8 cellular contexts compared by ENCODE assay signal in the genomic region with DNA sequence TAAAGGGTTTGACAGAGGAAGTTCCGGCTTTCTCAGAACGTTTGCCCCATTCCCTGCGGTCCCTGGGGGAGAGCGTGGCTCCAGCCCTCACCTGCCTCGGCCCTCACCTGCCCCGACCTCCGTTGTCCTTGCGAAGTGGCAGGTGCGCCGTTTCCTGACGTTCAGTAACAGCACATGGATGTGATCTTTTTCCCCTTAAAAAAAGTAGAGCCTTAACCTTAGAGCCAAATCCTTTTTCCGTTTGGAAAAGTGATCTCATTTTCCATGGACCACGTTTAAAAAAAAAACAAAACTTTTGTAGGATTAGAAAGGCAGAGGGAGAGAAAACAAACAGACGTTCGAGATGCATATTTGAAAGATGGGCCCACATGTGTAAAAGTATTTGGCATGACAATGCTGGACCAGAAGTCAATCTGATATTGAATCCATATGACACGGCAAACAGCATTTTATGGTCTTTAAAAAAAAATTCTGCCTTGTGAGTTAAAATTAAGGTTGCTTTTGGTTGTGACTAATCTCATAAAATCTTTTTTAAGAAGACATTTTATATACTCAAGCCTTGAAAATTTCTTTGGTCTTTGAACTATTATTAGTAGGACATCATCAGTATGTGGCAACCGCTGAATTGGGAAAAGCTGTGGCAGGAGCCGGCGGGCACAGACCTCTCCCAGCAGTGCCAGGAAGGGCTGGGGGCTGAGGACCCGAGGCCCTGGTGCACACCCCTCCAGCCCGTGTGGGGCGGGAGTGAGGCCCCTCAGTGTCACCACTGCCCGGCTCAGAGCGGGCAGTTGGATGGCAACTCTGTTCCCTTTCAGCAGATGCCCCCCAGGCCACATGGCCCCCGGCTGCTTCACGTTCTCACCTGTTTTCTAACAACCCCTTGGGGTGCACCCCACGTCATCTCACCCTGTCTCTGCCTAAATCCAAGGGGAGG. TPM values are rescaled to one million over a fixed set of nuclear protein-coding genes. Genes with fewer than 3 reads are reported as not detected.
DNase-seq lines count a peak whose midpoint lies in the region; ATAC-seq, FAIRE-seq and TF ChIP-seq lines count a peak whose summit lies in the region.

No MANE protein-coding gene starts in this region.

- TF ChIP-seq CTCF in BE2C (IDR thresholded peaks at IDR 0.05; ENCODE audit: low read depth, low read length) (no peak), K562 (IDR thresholded peaks at IDR 0.05 in 2 of 3, conservative IDR thresholded peaks at IDR 0.05 in 1 of 3; ENCODE audit: insufficient read depth in 2 of 3, low read depth in 1 of 3, low read length in 3 of 3) (no peak)

- H3K4me2 ChIP-seq in K562 (ENCODE audit: insufficient read depth, low read length): no peak overlapping the region

- H3K4me3 Mint-ChIP-seq in IgD-negative memory B cell (peak overlapping the region; percentile 52 to 84 (median 67)), naive B cell (peak overlapping the region; percentile 37 to 83 (median 76))
- no peak overlapping the region for H3K4me3 Mint-ChIP-seq in CD8-positive, alpha-beta memory T cell

- no peak for TF ChIP-seq EP300 in K562 (IDR thresholded peaks at IDR 0.05; ENCODE audit: low read length)

- WGBS in K562 (ENCODE audit: insufficient coverage, low coverage, missing lambda C conversion rate): under 1% methylated on average over 26 of the region's 27 CpGs

- H3K27ac Mint-ChIP-seq in IgD-negative memory B cell (peak overlapping the region in 2 of 3 donors; percentile 82 to 86), naive B cell (peak overlapping the region; percentile 88 to 99 (median 95))
- peak overlapping the region in 1 of 8 donors; percentile 43 for H3K27ac Mint-ChIP-seq in CD8-positive, alpha-beta memory T cell

- H3K4me1 Mint-ChIP-seq in IgD-negative memory B cell (peaks cover 19 to 22% (median 21%) of the 10 kb centered on the region in 3 donors), naive B cell (peaks cover 47 to 57% (median 51%) of the 10 kb centered on the region in 3 donors)
- H3K4me1 Mint-ChIP-seq in CD8-positive, alpha-beta memory T cell: peaks cover 0 to 4% (median 0%) of the 10 kb centered on the region in 3 donors

- no peaks in the 10 kb centered on the region for H3K9me3 ChIP-seq in BE2C
- H3K9me3 ChIP-seq in K562 (replicated peaks; ENCODE audit: control insufficient read depth, insufficient read depth, low read depth, low read length): no peaks in the 10 kb centered on the region
- H3K9me3 ChIP-seq in CD8-positive, alpha-beta memory T cell (ENCODE audit: low read length): no peaks in the 10 kb centered on the region

- ATAC-seq in GM19372 (IDR thresholded peaks at IDR 0.05; ENCODE audit: low read depth, unreplicated experiment): peak; percentile 3
- ATAC-seq in K562: no peak
- peak; percentile 2 to 3 for ATAC-seq in naive B cell (ENCODE audit: low read depth in 2 of 2)

- CTCF ChIA-PET in K562 (lab: Yijun Ruan, JAX; ENCODE audit: low intra/inter-chr PET ratio): interaction anchor here (0.7 kb wide), 1 partner anchor 942 kb away, joined by 3 read pairs; no protein-coding TSS in a partner anchor
- CTCF ChIA-PET in CD8-positive, alpha-beta memory T cell (lab: Charles Lee): no interaction called here

- H2AFZ ChIP-seq in K562 (ENCODE audit: low read depth, low read length): no peak overlapping the region

- FAIRE-seq in K562 (lab: Jason Lieb, UNC): no peak

- H3K36me3 ChIP-seq in BE2C: no peaks in the 10 kb centered on the region
- no peaks in the 10 kb centered on the region for H3K36me3 ChIP-seq in K562 (ENCODE audit: control insufficient read depth, insufficient read depth, low read length)
- H3K36me3 ChIP-seq in CD8-positive, alpha-beta memory T cell (ENCODE audit: insufficient read depth, low read length): no peaks in the 10 kb centered on the region

- intact Hi-C loops in K562 (cut with micrococcal nuclease): no loop called here

- peak overlapping the region; percentile 12 for H3K4me3 ChIP-seq in BE2C (ENCODE audit: low read depth, low read length)
- H3K4me3 ChIP-seq in K562: no peak overlapping the region
- no peak overlapping the region for H3K4me3 ChIP-seq in CD8-positive, alpha-beta memory T cell (ENCODE audit: low read length)

- no TSS peak for BruUV-seq in K562 (replicated peaks; lab: Mats Ljungman, UMichigan)

- H4K20me1 ChIP-seq in K562 (replicated peaks; ENCODE audit: control insufficient read depth, insufficient read depth, low read length): peaks cover 8% of the 10 kb centered on the region; the same call in 1 of the 2 replicates

- H3K9me3 Mint-ChIP-seq in IgD-negative memory B cell (peaks cover 0 to 6% (median 0%) of the 10 kb centered on the region in 3 donors), naive B cell (peaks cover 0 to 6% (median 0%) of the 10 kb centered on the region in 7 donors)
- peaks cover 0 to 4% (median 0%) of the 10 kb centered on the region in 5 donors for H3K9me3 Mint-ChIP-seq in CD8-positive, alpha-beta memory T cell

- H3K9ac ChIP-seq in K562 (ENCODE audit: insufficient read depth in 1 of 2, low read depth in 2 of 2, low read length in 2 of 2): peak overlapping the region in 1 of 2 experiments; percentile 48; a peak in 1 of 4 replicates

- H3K27me3 ChIP-seq in BE2C (no peaks in the 10 kb centered on the region), K562 (ENCODE audit: control insufficient read depth in 2 of 2, insufficient read depth in 2 of 2, low read length in 2 of 2) (peaks cover 69 to 83% of the 10 kb centered on the region in 2 experiments)
- peaks cover 5% of the 10 kb centered on the region for H3K27me3 ChIP-seq in CD8-positive, alpha-beta memory T cell (ENCODE audit: insufficient read depth, low read length, poor library complexity, severe bottlenecking)

- no peak for TF ChIP-seq POLR2A in K562 (conservative IDR thresholded peaks at IDR 0.05)

- no peak for DNase-seq in BE2C
- DNase-seq in K562 (ENCODE audit: extremely low read depth in 1 of 4, low spot score in 3 of 4): no peak
- DNase-seq in naive B cell: no peak
- DNase-seq in HuH-7.5 (ENCODE audit: low spot score): no peak
- DNase-seq in CD8-positive, alpha-beta memory T cell: no peak
- no peak for DNase-seq in NCI-H187 treated with DMSO at 0.1 percent for 48 hours (lab: John Stamatoyannopoulos, UW)

- H3K27me3 Mint-ChIP-seq in IgD-negative memory B cell: peaks cover 38% of the 10 kb centered on the region
- H3K27me3 Mint-ChIP-seq in naive B cell: peaks cover 2 to 34% (median 21%) of the 10 kb centered on the region in 3 donors
- peaks cover 7 to 39% of the 10 kb centered on the region in 2 donors for H3K27me3 Mint-ChIP-seq in CD8-positive, alpha-beta memory T cell

- POLR2A ChIA-PET in K562 (lab: Yijun Ruan, JAX): interaction anchor here (0.6 to 0.9 kb wide), 2 partner anchors 10 to 387 kb away, joined by 3 read pairs; no protein-coding TSS in a partner anchor
- POLR2A ChIA-PET in CD8-positive, alpha-beta memory T cell (lab: Charles Lee): no interaction called here

- H3K27ac ChIP-seq in K562 (ENCODE audit: extremely low read depth, low read depth, low read length): no peak overlapping the region
- no peak overlapping the region for H3K27ac ChIP-seq in CD8-positive, alpha-beta memory T cell (ENCODE audit: low read depth, low read length)

- no peaks in the 10 kb centered on the region for H3K9me1 ChIP-seq in K562 (ENCODE audit: control insufficient read depth, insufficient read depth, low read length)

- no peak for TF ChIP-seq RAD21 in K562 (CRISPR knock-in tag; conservative IDR thresholded peaks at IDR 0.05 in 1 of 2, IDR thresholded peaks at IDR 0.05 in 1 of 2)

- no peaks in the 10 kb centered on the region for H3K4me1 ChIP-seq in BE2C
- H3K4me1 ChIP-seq in K562 (replicated peaks in 1 of 2; ENCODE audit: control insufficient read depth in 2 of 2, insufficient read depth in 2 of 2, low read length in 2 of 2): peaks cover 0 to 22% of the 10 kb centered on the region in 2 experiments; a peak in 2 of 5 replicates
- no peaks in the 10 kb centered on the region for H3K4me1 ChIP-seq in CD8-positive, alpha-beta memory T cell (ENCODE audit: insufficient read depth, low read length)

- H3K36me3 Mint-ChIP-seq in IgD-negative memory B cell (no peaks in the 10 kb centered on the region), naive B cell (no peaks in the 10 kb centered on the region)
- peaks cover 0 to 2% (median 0%) of the 10 kb centered on the region in 3 donors for H3K36me3 Mint-ChIP-seq in CD8-positive, alpha-beta memory T cell

- no peaks in the 10 kb centered on the region for H3K79me2 ChIP-seq in K562 (ENCODE audit: control insufficient read depth, insufficient read depth, low read length)

- in situ Hi-C loops in K562 (cut with MboI): no loop called here

RNA-seq across cellular contexts. Expression of a gene that starts 42.4 kb away (rescaled TPM):
- polyA plus RNA-seq in BE2C (2012; ENCODE audit: insufficient read depth, insufficient read length, low read depth): 111 TPM
- polyA plus RNA-seq in IgD-negative memory B cell (25.8 TPM), K562 (2011; rRNA removed) (15.5 and 18.8 TPM in 2 replicates), K562 (2014; fragmentation: Illumina TruSeq; extraction: Trizol) (22.9 and 25.8 TPM in 2 replicates), K562 (2014; fragmentation: Nextera tagmentation; extraction: Ambion mirVana) (1 to 10 TPM; 1.4 to 3.7 TPM), K562 (2014; rRNA removed) (25.6 and 26.4 TPM in 2 replicates), naive B cell (ENCODE audit: low read depth in 6 of 6) (10 to 100 TPM; 18.8 to 36.1 (median 22.9) TPM)
- total RNA-seq in K562 (2011; cell fraction: chromatin; rRNA removed; ENCODE audit: low replicate concordance): 103 and 177 TPM in 2 replicates
- total RNA-seq in K562 (2011; cell fraction: nucleolus; rRNA removed): 66.8 and 69.0 TPM in 2 replicates
- total RNA-seq in K562 (2011; cell fraction: nucleoplasm; rRNA removed): 75.2 and 79.0 TPM in 2 replicates
- total RNA-seq in K562 (2014; rRNA removed) (22.4 and 27.5 TPM in 2 replicates), K562 (2014; rRNA removed; fragmentation: Illumina TruSeq; extraction: Trizol) (13.9 and 16.5 TPM in 2 replicates), K562 (2015; rRNA removed; fragmentation: Illumina TruSeq; extraction: Trizol) (22.4 and 22.9 TPM in 2 replicates), K562 (2021) (41.0 and 41.9 TPM in 2 replicates)
- 12.0 and 15.7 TPM in 2 replicates for polyA plus RNA-seq in K562 (2011; cell fraction: cytosol; rRNA removed)
- 37.6 and 54.4 TPM in 2 replicates for polyA plus RNA-seq in K562 (2011; cell fraction: nucleus; rRNA removed)
- polyA plus RNA-seq in K562 (2012): 34.5 and 78.0 TPM in 2 replicates
- 13.4 and 17.1 TPM in 2 replicates for polyA minus RNA-seq in K562 (2011; rRNA and poly(A)+ RNA removed)
- polyA minus RNA-seq in K562 (2011; cell fraction: cytosol; rRNA and poly(A)+ RNA removed): 14.6 and 14.7 TPM in 2 replicates
- polyA minus RNA-seq in K562 (2011; cell fraction: nucleus; rRNA and poly(A)+ RNA removed): 18.3 and 25.2 TPM in 2 replicates
- 10 to 100 TPM; 50.2 to 52.4 TPM for total RNA-seq in CD8-positive, alpha-beta memory T cell
- 42.9 TPM for polyA plus RNA-seq in CD8-positive, alpha-beta memory T cell

Comparison
In these comparisons a context has a peak if more than half of its experiments do, and no peak if none do; other contexts are left out.
1. H3K4me3 Mint-ChIP-seq: peak in IgD-negative memory B cell (4 of 4) and naive B cell (8 of 8); none in CD8-positive, alpha-beta memory T cell (0 of 7).